Comparison of ENCODE assay signal across 8 cellular contexts in the genomic region with DNA sequence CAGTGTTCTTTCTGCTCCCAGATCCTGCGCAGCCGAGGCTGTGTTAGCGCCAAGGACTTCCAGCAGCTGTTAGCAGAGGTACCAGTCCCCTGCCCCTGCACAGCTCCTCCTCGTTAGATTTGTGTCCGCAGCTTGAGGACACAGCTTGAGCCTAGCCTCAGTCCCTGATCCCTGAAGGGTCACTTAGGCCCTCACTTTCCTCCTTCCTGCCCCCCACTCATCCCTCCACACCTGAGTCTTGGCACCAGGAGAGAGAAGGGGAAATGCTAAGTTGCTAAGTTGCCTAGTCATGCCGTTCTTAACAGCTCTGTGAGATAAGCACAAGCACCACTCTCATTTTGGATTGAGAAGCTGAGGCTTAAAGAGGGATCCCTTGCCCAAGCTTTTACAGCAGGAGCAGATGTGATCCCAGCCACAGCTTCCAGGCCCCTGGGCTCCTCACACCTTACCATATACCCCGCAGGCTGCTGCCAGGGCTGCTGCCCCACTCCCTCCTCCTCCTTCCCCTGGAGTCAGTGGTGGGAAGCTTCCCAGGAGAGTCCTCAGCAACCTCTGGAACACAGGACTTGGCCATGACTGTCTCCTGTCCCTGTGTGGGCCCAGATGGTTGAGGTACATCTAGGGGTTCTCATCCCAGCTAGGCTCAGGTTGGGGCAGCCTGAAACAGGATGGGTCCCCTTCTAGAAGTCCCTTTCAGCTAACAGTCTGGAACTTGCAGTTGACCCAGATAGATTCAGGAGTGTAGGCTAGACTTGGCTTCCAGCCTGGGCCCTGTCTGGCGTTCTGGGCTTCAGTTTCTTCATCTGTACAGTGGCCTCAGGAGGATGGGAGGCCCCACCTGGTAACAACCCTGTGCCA. TPM values are rescaled to one million over a fixed set of nuclear protein-coding genes. Genes with fewer than 3 reads are reported as not detected.
DNase-seq lines count a peak whose midpoint lies in the region; ATAC-seq, FAIRE-seq and TF ChIP-seq lines count a peak whose summit lies in the region.

No MANE protein-coding gene starts in this region.

- no peak for TF ChIP-seq RAD21 in A549 (conservative IDR thresholded peaks at IDR 0.05 in 1 of 2, IDR thresholded peaks at IDR 0.05 in 1 of 2)

- no peaks in the 10 kb centered on the region for H3K36me3 Mint-ChIP-seq in HFFc6 (ENCODE audit: low read depth)

- no peak for TF ChIP-seq EP300 in A549 (IDR thresholded peaks at IDR 0.05)

- intact Hi-C loops in adrenal gland (cut with DNase I) (no loop called here), right lobe of liver (cut with DNase I) (no loop called here), vagina (cut with DNase I) (no loop called here)

- H3K4me2 ChIP-seq in A549, result peak overlapping the region; percentile 89

- H3K9me3 Mint-ChIP-seq in HFFc6, result no peaks in the 10 kb centered on the region

- peaks cover 23% of the 10 kb centered on the region for H3K4me1 Mint-ChIP-seq in HFFc6 (ENCODE audit: low read depth)

- H3K9me3 ChIP-seq in A549 (no peaks in the 10 kb centered on the region), adrenal gland (replicated peaks in 1 of 3) (no peaks in the 10 kb centered on the region), right lobe of liver (no peaks in the 10 kb centered on the region), vagina (no peaks in the 10 kb centered on the region)

- 16% methylated on average over 8 of the region's 8 CpGs for WGBS in A549 (ENCODE audit: missing lambda C conversion rate)
- 5 to 8% (median 6%) methylated on average over 7 to 8 of the region's 8 CpGs for WGBS in adrenal gland, 4 donors
- WGBS in right lobe of liver (ENCODE audit: insufficient coverage, low coverage, low lambda C conversion rate, missing lambda C conversion rate), result 0% methylated on average over 4 of the region's 8 CpGs

- DNase-seq in A549 (ENCODE audit: low read depth in 1 of 2, low spot score in 1 of 2) (no peak), HFFc6 (no peak), adrenal gland (peak in 1 of 7 donors; percentile 29), right lobe of liver (no peak), vagina (ENCODE audit: extremely low spot score in 2 of 2) (no peak), germinal center (ENCODE audit: low spot score) (no peak)

- POLR2A ChIA-PET in A549 (lab: Yijun Ruan, JAX), result interaction anchor here (1.2 to 3.6 kb wide), 4 partner anchors 10 to 389 kb away, joined by 3 to 20 read pairs (median 16); a partner anchor contains a TSS

- no peak for TF ChIP-seq CTCF in A549 (IDR thresholded peaks at IDR 0.05)
- TF ChIP-seq CTCF in HFFc6 (IDR thresholded peaks at IDR 0.05), result no peak
- no peak for TF ChIP-seq CTCF in adrenal gland (IDR thresholded peaks at IDR 0.05)
- no peak for TF ChIP-seq CTCF in right lobe of liver (IDR thresholded peaks at IDR 0.05)
- no peak for TF ChIP-seq CTCF in vagina (IDR thresholded peaks at IDR 0.05)

- FAIRE-seq in A549 (lab: Jason Lieb, UNC), result no peak

- no peak for ATAC-seq in A549
- ATAC-seq in right lobe of liver, result no peak
- ATAC-seq in HG02970 (IDR thresholded peaks at IDR 0.05; ENCODE audit: low FRiP score, unreplicated experiment), result no peak
- no peak for ATAC-seq in GM19035 (IDR thresholded peaks at IDR 0.05; ENCODE audit: unreplicated experiment)

- H3K4me3 ChIP-seq in A549, result peak overlapping the region; percentile 79
- H3K4me3 ChIP-seq in adrenal gland, result peak overlapping the region in 3 of 4 donors; percentile 80 to 91 (median 82)
- H3K4me3 ChIP-seq in right lobe of liver, result peak overlapping the region; percentile 75 to 99 (median 93)
- H3K4me3 ChIP-seq in vagina, result peak overlapping the region; percentile 93 to 94

- H3K27ac ChIP-seq in A549 (peak overlapping the region; percentile 98 to 99), adrenal gland (peak overlapping the region in 3 of 5 donors; percentile 97 to 98 (median 97)), right lobe of liver (peak overlapping the region in 2 of 3 donors; percentile 96 to 97), vagina (peak overlapping the region; percentile 99)

- peak overlapping the region; percentile 99 for H3K27ac Mint-ChIP-seq in HFFc6

- TF ChIP-seq POLR2A in A549 (IDR thresholded peaks at IDR 0.05; ENCODE audit: low read length), result no peak
- TF ChIP-seq POLR2A in adrenal gland (IDR thresholded peaks at IDR 0.05), result no peak
- TF ChIP-seq POLR2A in right lobe of liver (IDR thresholded peaks at IDR 0.05), result no peak
- TF ChIP-seq POLR2A in vagina (IDR thresholded peaks at IDR 0.05), result no peak

- H3K4me1 ChIP-seq in A549 (peaks cover 15% of the 10 kb centered on the region), adrenal gland (replicated peaks in 1 of 2) (peaks cover 24 to 41% of the 10 kb centered on the region in 2 donors), right lobe of liver (peaks cover 0 to 21% (median 7%) of the 10 kb centered on the region in 4 donors), vagina (peaks cover 56% of the 10 kb centered on the region)

- no peaks in the 10 kb centered on the region for H3K27me3 ChIP-seq in adrenal gland
- H3K27me3 ChIP-seq in right lobe of liver, result no peaks in the 10 kb centered on the region
- H3K27me3 ChIP-seq in vagina, result no peaks in the 10 kb centered on the region

- H3K36me3 ChIP-seq in adrenal gland (replicated peaks in 1 of 2) (peaks cover 0 to 4% of the 10 kb centered on the region in 2 donors), right lobe of liver (no peaks in the 10 kb centered on the region), vagina (no peaks in the 10 kb centered on the region)

- CTCF ChIA-PET in A549 (lab: Yijun Ruan, JAX), result interaction anchor here (0.6 to 2.3 kb wide), 9 partner anchors 8 to 370 kb away, joined by 3 to 13 read pairs (median 4); a partner anchor contains a TSS

- H3K4me3 Mint-ChIP-seq in HFFc6, result peak overlapping the region; percentile 98

- H3K27me3 Mint-ChIP-seq in HFFc6 (ENCODE audit: insufficient read depth), result no peaks in the 10 kb centered on the region; the same call in none of the 2 replicates

TF ChIP-seq in A549, 52 proteins besides CTCF, POLR2A, EP300 and RAD21:
- peak; percentile 47 for TF ChIP-seq MAFK (IDR thresholded peaks at IDR 0.05; ENCODE audit: partially characterized antibody)
- TF ChIP-seq, protein P1, sequence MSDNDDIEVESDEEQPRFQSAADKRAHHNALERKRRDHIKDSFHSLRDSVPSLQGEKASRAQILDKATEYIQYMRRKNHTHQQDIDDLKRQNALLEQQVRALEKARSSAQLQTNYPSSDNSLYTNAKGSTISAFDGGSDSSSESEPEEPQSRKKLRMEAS (IDR thresholded peaks at IDR 0.05), result no peak

RNA-seq across cellular contexts. Expression of a gene that starts 1.0 kb away (rescaled TPM):
- 11.0 and 11.8 TPM in 2 replicates for polyA plus RNA-seq in A549 (2011; rRNA removed)
- polyA plus RNA-seq in A549 (2012; cell fraction: cytosol; rRNA removed), result 26.7 and 34.0 TPM in 2 replicates
- 88.1 and 96.6 TPM in 2 replicates for polyA plus RNA-seq in A549 (2012; cell fraction: nucleus; rRNA removed)
- polyA plus RNA-seq in A549 (2017; fragmentation: RNase III; extraction: RNeasy Plus Mini Kit Qiagen cat#74134 plus additional on column Dnase treatment), result 15.7 to 18.2 TPM (median 17.5 TPM) in 3 replicates
- polyA minus RNA-seq in A549 (2011; rRNA and poly(A)+ RNA removed), result 17.6 and 21.3 TPM in 2 replicates
- total RNA-seq in HFFc6 (2021; fragmentation: NEBNext Ultra II Directional; extraction: Animal tissue kit (Norgen Biotek cat#: 25700)), result 10 to 100 TPM; 16.2 to 18.3 (median 17.6) TPM
- total RNA-seq in adrenal gland, result 10 to 100 TPM; 14.8 to 44.8 (median 21.8) TPM
- polyA plus RNA-seq in adrenal gland, result 10 to 100 TPM in 2 of 3 donors, 1 to 10 TPM in 1; 6.2 to 21.7 (median 16.7) TPM
- 10 to 100 TPM in 5 of 6 experiments, 1 to 10 TPM in 1; 9.9 to 18.8 (median 14.1) TPM for total RNA-seq in right lobe of liver
- 26.0 TPM for total RNA-seq in vagina

RNA-seq across cellular contexts. Expression of a gene that starts 4.5 kb away (rescaled TPM):
- polyA plus RNA-seq in A549 (2011; rRNA removed) (152 and 209 TPM in 2 replicates), A549 (2017; fragmentation: RNase III; extraction: RNeasy Plus Mini Kit Qiagen cat#74134 plus additional on column Dnase treatment) (196 to 211 TPM (median 208 TPM) in 3 replicates), adrenal gland (100 to 1,000 TPM; 198 to 709 (median 531) TPM)
- 289 and 369 TPM in 2 replicates for polyA plus RNA-seq in A549 (2012; cell fraction: cytosol; rRNA removed)
- 208 and 222 TPM in 2 replicates for polyA plus RNA-seq in A549 (2012; cell fraction: nucleus; rRNA removed)
- 39.6 and 41.8 TPM in 2 replicates for polyA minus RNA-seq in A549 (2011; rRNA and poly(A)+ RNA removed)
- 100 to 1,000 TPM; 128 to 180 (median 149) TPM for total RNA-seq in HFFc6 (2021; fragmentation: NEBNext Ultra II Directional; extraction: Animal tissue kit (Norgen Biotek cat#: 25700))
- total RNA-seq in adrenal gland (100 to 1,000 TPM; 192 to 384 (median 284) TPM), right lobe of liver (100 to 1,000 TPM in 5 of 6 experiments, 10 to 100 TPM in 1; 84.7 to 146 (median 110) TPM), vagina (147 TPM)

RNA-seq across cellular contexts. Expression of a gene that starts 9.8 kb away (rescaled TPM):
- polyA plus RNA-seq in A549 (2011; rRNA removed), result 2.7 and 3.1 TPM in 2 replicates
- polyA plus RNA-seq in A549 (2012; cell fraction: cytosol; rRNA removed), result 4.5 and 6.7 TPM in 2 replicates
- 13.3 and 15.2 TPM in 2 replicates for polyA plus RNA-seq in A549 (2012; cell fraction: nucleus; rRNA removed)
- 4.8 to 5.8 TPM (median 5.0 TPM) in 3 replicates for polyA plus RNA-seq in A549 (2017; fragmentation: RNase III; extraction: RNeasy Plus Mini Kit Qiagen cat#74134 plus additional on column Dnase treatment)
- 10.3 and 10.5 TPM in 2 replicates for polyA minus RNA-seq in A549 (2011; rRNA and poly(A)+ RNA removed)
- total RNA-seq in HFFc6 (2021; fragmentation: NEBNext Ultra II Directional; extraction: Animal tissue kit (Norgen Biotek cat#: 25700)), result 10 to 100 TPM in 3 of 6 experiments, 1 to 10 TPM in 3; 9.2 to 11.1 (median 10.0) TPM
- total RNA-seq in adrenal gland, result 1 to 10 TPM; 3.6 to 10.0 (median 6.2) TPM
- 1 to 10 TPM; 2.0 to 7.5 (median 3.0) TPM for polyA plus RNA-seq in adrenal gland
- total RNA-seq in right lobe of liver, result 1 to 10 TPM in 2 of 6 experiments, under 1 TPM in 4; 0.48 to 1.4 (median 0.94) TPM
- 4.2 TPM for total RNA-seq in vagina
